Comparison of ENCODE assay signal across 8 cellular contexts in the genomic region with DNA sequence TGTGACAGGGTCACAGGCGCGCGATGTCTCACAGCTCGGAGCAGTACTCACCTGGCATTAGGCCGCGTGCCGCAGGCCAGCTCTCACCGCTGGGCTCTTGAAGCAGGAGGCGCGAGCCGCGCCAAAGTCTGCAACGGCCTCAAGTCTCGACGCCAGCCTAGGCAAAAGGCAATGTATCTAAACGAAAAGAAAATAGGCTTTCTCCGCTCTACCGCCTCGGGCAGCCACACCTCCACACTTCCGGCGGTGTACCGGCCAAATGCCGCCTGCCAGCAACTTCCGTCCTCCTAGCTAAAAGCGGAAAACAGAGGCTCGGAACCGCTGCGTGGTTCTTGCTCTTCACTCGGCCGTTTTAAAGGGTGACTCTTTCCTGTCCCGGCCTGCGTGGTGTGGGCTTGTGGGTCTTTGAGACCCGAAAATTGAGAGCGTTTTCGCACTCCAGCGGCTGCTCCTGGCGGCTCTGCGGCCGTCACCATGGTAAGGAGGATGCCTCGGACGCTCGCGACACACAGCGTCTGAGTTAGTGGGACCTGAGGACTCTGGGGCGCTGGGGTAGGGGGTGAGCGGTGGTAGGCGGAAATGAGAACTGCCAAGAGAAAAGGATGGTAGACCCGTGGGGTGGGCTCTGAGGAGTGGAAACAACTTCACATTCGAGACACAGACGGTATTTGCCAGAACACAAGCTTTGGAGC. TPM values are rescaled to one million over a fixed set of nuclear protein-coding genes. Genes with fewer than 3 reads are reported as not detected.
A peak's percentile ranks its signal among the peaks of the same experiment; 100 is the strongest.
DNase-seq lines count a peak whose midpoint lies in the region; ATAC-seq and TF ChIP-seq lines count a peak whose summit lies in the region.

A gene with protein sequence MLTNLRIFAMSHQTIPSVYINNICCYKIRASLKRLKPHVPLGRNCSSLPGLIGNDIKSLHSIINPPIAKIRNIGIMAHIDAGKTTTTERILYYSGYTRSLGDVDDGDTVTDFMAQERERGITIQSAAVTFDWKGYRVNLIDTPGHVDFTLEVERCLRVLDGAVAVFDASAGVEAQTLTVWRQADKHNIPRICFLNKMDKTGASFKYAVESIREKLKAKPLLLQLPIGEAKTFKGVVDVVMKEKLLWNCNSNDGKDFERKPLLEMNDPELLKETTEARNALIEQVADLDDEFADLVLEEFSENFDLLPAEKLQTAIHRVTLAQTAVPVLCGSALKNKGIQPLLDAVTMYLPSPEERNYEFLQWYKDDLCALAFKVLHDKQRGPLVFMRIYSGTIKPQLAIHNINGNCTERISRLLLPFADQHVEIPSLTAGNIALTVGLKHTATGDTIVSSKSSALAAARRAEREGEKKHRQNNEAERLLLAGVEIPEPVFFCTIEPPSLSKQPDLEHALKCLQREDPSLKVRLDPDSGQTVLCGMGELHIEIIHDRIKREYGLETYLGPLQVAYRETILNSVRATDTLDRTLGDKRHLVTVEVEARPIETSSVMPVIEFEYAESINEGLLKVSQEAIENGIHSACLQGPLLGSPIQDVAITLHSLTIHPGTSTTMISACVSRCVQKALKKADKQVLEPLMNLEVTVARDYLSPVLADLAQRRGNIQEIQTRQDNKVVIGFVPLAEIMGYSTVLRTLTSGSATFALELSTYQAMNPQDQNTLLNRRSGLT (minus strand): TSS at position 231 of the 692 bp plus-strand sequence. CDS start 3,375 bp downstream, outside the sequence.
Gene NSA2 (plus strand): TSS at position 363 of the 692 bp plus-strand sequence. CDS start 112 bp downstream, at position 475.

- H3K9me3 Mint-ChIP-seq in type B pancreatic cell: no peaks in the 10 kb centered on the region

- intact Hi-C loops in cardiac septum (cut with DNase I): loop anchor here (1.0 kb wide), 1 partner anchor 152 kb away; no protein-coding TSS in a partner anchor

- no peaks in the 10 kb centered on the region for H3K27me3 Mint-ChIP-seq in type B pancreatic cell

- TF ChIP-seq CTCF in GM12875 (IDR thresholded peaks at IDR 0.05; ENCODE audit: borderline replicate concordance, insufficient read depth, low read depth, low read length): no peak
- TF ChIP-seq CTCF in type B pancreatic cell (conservative IDR thresholded peaks at IDR 0.05): no peak

- no peak within 1 kb of the TSS for H3K27ac ChIP-seq in adipose tissue (ENCODE audit: low read depth, low read length)

- H3K4me3 ChIP-seq in GM12875 (ENCODE audit: low read depth, low read length): peak within 1 kb of the TSS; percentile 99

- H3K27ac Mint-ChIP-seq in type B pancreatic cell: peak within 1 kb of the TSS; percentile 91

- DNase-seq in NCI-H1436 (lab: John Stamatoyannopoulos, UW) (peak; percentile 87), T follicular helper cell (ENCODE audit: low read depth) (peak; percentile 90), cardiac septum (ENCODE audit: low spot score) (peak; percentile 97), pons (ENCODE audit: low spot score) (peak; percentile 95), type B pancreatic cell (ENCODE audit: extremely low spot score, unreplicated experiment) (peak; percentile 91)

- H3K4me3 Mint-ChIP-seq in type B pancreatic cell: peak within 1 kb of the TSS; percentile 100

- H3K4me1 Mint-ChIP-seq in type B pancreatic cell (ENCODE audit: unreplicated experiment): peaks cover 12% of the 10 kb centered on the region

- H3K36me3 Mint-ChIP-seq in type B pancreatic cell: peaks cover 14% of the 10 kb centered on the region

- peak; percentile 92 for ATAC-seq in HG02798 (IDR thresholded peaks at IDR 0.05; ENCODE audit: poor library complexity, unreplicated experiment)

- 0% methylated on average over 50 of the region's 50 CpGs for WGBS in adipose tissue, 3 donors

RNA-seq across cellular contexts. Expression of the first gene that starts in this region (rescaled TPM):
- 10 to 100 TPM in 2 of 3 donors, 1 to 10 TPM in 1; 7.8 to 13.2 (median 12.5) TPM for polyA plus RNA-seq in adipose tissue
- total RNA-seq in cardiac septum (45.2 TPM), type B pancreatic cell (ENCODE audit: low replicate concordance) (30.9 and 32.0 TPM in 2 replicates)

RNA-seq across cellular contexts. Expression of gene NSA2, which starts in this region (rescaled TPM):
- 100 to 1,000 TPM in 2 of 3 donors, 10 to 100 TPM in 1; 72.2 to 159 (median 124) TPM for polyA plus RNA-seq in adipose tissue
- total RNA-seq in cardiac septum (34.2 TPM), type B pancreatic cell (ENCODE audit: low replicate concordance) (73.5 and 77.2 TPM in 2 replicates)
